17 cellular contexts compared by ENCODE assay signal in genomic region chr21:37443683-37444082, GRCh38.
DNase-seq lines count a peak whose midpoint lies in the region; ATAC-seq and TF ChIP-seq lines count a peak whose summit lies in the region.
"Had no signal": no experiment of that assay in that cellular context is flagged by ENCODE, and none has a peak within 500 bp of the region (broad histone marks: within the 10 kb centered on the region; RNA-seq: fewer than 3 reads in every experiment).

No MANE protein-coding gene starts in this region.

- H3K27ac ChIP-seq in HEK293 (ENCODE audit: extremely low read depth, low read depth, low read length), result no peak overlapping the region
- no peak overlapping the region for H3K27ac ChIP-seq in spleen

- H3K27me3 ChIP-seq in spleen (replicated peaks in 1 of 7), result no peaks in the 10 kb centered on the region

- H3K4me1 ChIP-seq in HEK293 (ENCODE audit: control insufficient read depth, insufficient read depth, low read length), result peaks cover 17% of the 10 kb centered on the region; the same call in 1 of the 2 replicates
- H3K4me1 ChIP-seq in spleen, result peaks cover 16 to 99% (median 88%) of the 10 kb centered on the region in 6 donors

- TF ChIP-seq CTCF in HEK293 (tag by site-specific recombination; IDR thresholded peaks at IDR 0.05), result no peak
- TF ChIP-seq CTCF in spleen (IDR thresholded peaks at IDR 0.05 in 8 of 11, conservative IDR thresholded peaks at IDR 0.05 in 3 of 11), result no peak

- 72 to 87% (median 79%) methylated on average over 4 of the region's 4 CpGs for WGBS in spleen, 5 donors

- intact Hi-C loops in spleen (cut with DNase I; ENCODE audit: low total_unique reads), result no loop called here

- no peak for DNase-seq in activated T-cell treated with anti-CD3 and anti-CD28 coated beads, Interleukin-2, amount 50 U/mL, for 72 hours
- DNase-seq in activated T-cell treated with anti-CD3 and anti-CD28 coated beads for 4 hours (no peak), HT-29 (ENCODE audit: low spot score) (no peak), spleen (no peak)
- DNase-seq in effector memory CD8-positive, alpha-beta T cell, result no peak
- no peak for DNase-seq in stimulated activated effector memory CD8-positive, alpha-beta T cell treated with anti-CD3 and anti-CD28 coated beads, Interleukin-12 subunit alpha, Interleukin-12 subunit beta, amount 100 ng/mL, for 72 hours (ENCODE audit: low spot score in 2 of 2)
- DNase-seq: DMS79 treated with DMSO at 0.1 percent for 48 hours, GDM1, NCI-H1092, NCI-H2107, NCI-H345, NCI-H69, PC-3 had no signal

- ATAC-seq in activated T-cell treated with anti-CD3 and anti-CD28 coated beads, Interleukin-2, amount 50 U/mL, for 72 hours (replicated peaks in 1 of 2), result no peak
- no peak for ATAC-seq in effector memory CD8-positive, alpha-beta T cell (replicated peaks)
- ATAC-seq in stimulated activated effector memory CD8-positive, alpha-beta T cell treated with anti-CD3 and anti-CD28 coated beads, Interleukin-12 subunit alpha, Interleukin-12 subunit beta, amount 100 ng/mL, for 72 hours, result no peak
- no peak for ATAC-seq in GM21423 (IDR thresholded peaks at IDR 0.05; ENCODE audit: unreplicated experiment)
- ATAC-seq: HCT116, PC-3 had no signal

- peak overlapping the region; percentile 51 for H3K27ac Mint-ChIP-seq in activated T-cell treated with anti-CD3 and anti-CD28 coated beads, Interleukin-2, amount 50 U/mL, for 72 hours
- peak overlapping the region; percentile 66 to 73 for H3K27ac Mint-ChIP-seq in effector memory CD8-positive, alpha-beta T cell
- H3K27ac Mint-ChIP-seq in stimulated activated effector memory CD8-positive, alpha-beta T cell treated with anti-CD3 and anti-CD28 coated beads, Interleukin-12 subunit alpha, Interleukin-12 subunit beta, amount 100 ng/mL, for 72 hours, result peak overlapping the region; percentile 23

- no peak overlapping the region for H3K4me3 ChIP-seq in HEK293 (ENCODE audit: low read depth, low read length)
- no peak overlapping the region for H3K4me3 ChIP-seq in spleen

- H3K9me3 ChIP-seq in HEK293 (ENCODE audit: control insufficient read depth, insufficient read depth, low read depth, low read length) (no peaks in the 10 kb centered on the region), spleen (no peaks in the 10 kb centered on the region)

- H3K36me3 ChIP-seq in HEK293 (ENCODE audit: control insufficient read depth in 2 of 2, insufficient read depth in 1 of 2, low read length in 2 of 2) (no peaks in the 10 kb centered on the region; a peak in 1 of 3 replicates), spleen (peaks cover 0 to 11% (median 0%) of the 10 kb centered on the region in 6 donors)

- POLR2A ChIA-PET in HEK293 (lab: Yijun Ruan, JAX), result no interaction called here

- H3K4me3 Mint-ChIP-seq in activated T-cell treated with anti-CD3 and anti-CD28 coated beads, Interleukin-2, amount 50 U/mL, for 72 hours, result no peak overlapping the region
- peak overlapping the region in 1 of 2 donors; percentile 14 for H3K4me3 Mint-ChIP-seq in effector memory CD8-positive, alpha-beta T cell
- H3K4me3 Mint-ChIP-seq in stimulated activated effector memory CD8-positive, alpha-beta T cell treated with anti-CD3 and anti-CD28 coated beads, Interleukin-12 subunit alpha, Interleukin-12 subunit beta, amount 100 ng/mL, for 72 hours, result no peak overlapping the region
- H3K4me3 Mint-ChIP-seq: CD14-positive monocyte had no signal

- peaks cover 72% of the 10 kb centered on the region for H3K4me1 Mint-ChIP-seq in activated T-cell treated with anti-CD3 and anti-CD28 coated beads, Interleukin-2, amount 50 U/mL, for 72 hours (ENCODE audit: low read depth)
- peaks cover 62 to 77% of the 10 kb centered on the region in 2 donors for H3K4me1 Mint-ChIP-seq in effector memory CD8-positive, alpha-beta T cell (ENCODE audit: low read depth in 2 of 2)
- peaks cover 81% of the 10 kb centered on the region for H3K4me1 Mint-ChIP-seq in stimulated activated effector memory CD8-positive, alpha-beta T cell treated with anti-CD3 and anti-CD28 coated beads, Interleukin-12 subunit alpha, Interleukin-12 subunit beta, amount 100 ng/mL, for 72 hours

- no peaks in the 10 kb centered on the region for H3K9me3 Mint-ChIP-seq in activated T-cell treated with anti-CD3 and anti-CD28 coated beads, Interleukin-2, amount 50 U/mL, for 72 hours
- H3K9me3 Mint-ChIP-seq in effector memory CD8-positive, alpha-beta T cell, result no peaks in the 10 kb centered on the region
- H3K9me3 Mint-ChIP-seq in stimulated activated effector memory CD8-positive, alpha-beta T cell treated with anti-CD3 and anti-CD28 coated beads, Interleukin-12 subunit alpha, Interleukin-12 subunit beta, amount 100 ng/mL, for 72 hours, result no peaks in the 10 kb centered on the region
- H3K9me3 Mint-ChIP-seq: CD14-positive monocyte had no signal

- TF ChIP-seq POLR2A in spleen (IDR thresholded peaks at IDR 0.05), result no peak

- no peaks in the 10 kb centered on the region for H3K36me3 Mint-ChIP-seq in activated T-cell treated with anti-CD3 and anti-CD28 coated beads, Interleukin-2, amount 50 U/mL, for 72 hours (ENCODE audit: insufficient read depth in 2 of 2)
- peaks cover 5% of the 10 kb centered on the region for H3K36me3 Mint-ChIP-seq in effector memory CD8-positive, alpha-beta T cell (ENCODE audit: insufficient read depth)
- peaks cover 11% of the 10 kb centered on the region for H3K36me3 Mint-ChIP-seq in stimulated activated effector memory CD8-positive, alpha-beta T cell treated with anti-CD3 and anti-CD28 coated beads, Interleukin-12 subunit alpha, Interleukin-12 subunit beta, amount 100 ng/mL, for 72 hours

- no peaks in the 10 kb centered on the region for H3K27me3 Mint-ChIP-seq in activated T-cell treated with anti-CD3 and anti-CD28 coated beads, Interleukin-2, amount 50 U/mL, for 72 hours (ENCODE audit: low read depth)
- no peaks in the 10 kb centered on the region for H3K27me3 Mint-ChIP-seq in effector memory CD8-positive, alpha-beta T cell

- CTCF ChIA-PET in HEK293 (lab: Yijun Ruan, JAX), result interaction anchor here (1.5 kb wide), 1 partner anchor 19 kb away, joined by 4 read pairs; no protein-coding TSS in a partner anchor

TF ChIP-seq in HEK293, 187 proteins besides CTCF, POLR2A, EP300 and RAD21 (continues in another document):
- TF ChIP-seq ZBTB6 (tag by site-specific recombination; IDR thresholded peaks at IDR 0.05) (no peak), ZNF692 (tag by site-specific recombination; IDR thresholded peaks at IDR 0.05) (peak; percentile 29; the same call in 1 of the 2 replicates), ZSCAN5A (tag by site-specific recombination; IDR thresholded peaks at IDR 0.05) (no peak), ZNF366 (tag by site-specific recombination; conservative IDR thresholded peaks at IDR 0.05) (peak; percentile 23; the same call in 1 of the 2 replicates), GLIS2 (tag by site-specific recombination; IDR thresholded peaks at IDR 0.05) (no peak), ATF2 (tag by site-specific recombination; IDR thresholded peaks at IDR 0.05; ENCODE audit: low read depth) (peak; percentile 83), ZNF16 (tag by site-specific recombination; IDR thresholded peaks at IDR 0.05; ENCODE audit: low read depth) (no peak), ZNF629 (tag by site-specific recombination; IDR thresholded peaks at IDR 0.05) (peak; percentile 51; the same call in 1 of the 2 replicates)
